ENCODE assay signal across 1 cellular context in genomic region chr15:92316586-92317295, GRCh38.
TF ChIP-seq lines count a peak whose summit lies in the region.

No MANE protein-coding gene starts in this region.

TF ChIP-seq in GM23338, 12 proteins besides CTCF, POLR2A, EP300 and RAD21 (continued from another document):
- TF ChIP-seq REST (IDR thresholded peaks at IDR 0.05; ENCODE audit: unreplicated experiment) = no peak
- TF ChIP-seq ZNF331 (CRISPR knock-in tag; IDR thresholded peaks at IDR 0.05; ENCODE audit: low read depth) = no peak
- no peak for TF ChIP-seq ZNF462 (CRISPR knock-in tag; IDR thresholded peaks at IDR 0.05)
